Comparison of ENCODE assay signal across 17 cellular contexts in genomic region chr4:743463-744211, GRCh38. TPM values are rescaled to one million over a fixed set of nuclear protein-coding genes. Genes with fewer than 3 reads are reported as not detected.
DNase-seq lines count a peak whose midpoint lies in the region; ATAC-seq, FAIRE-seq and TF ChIP-seq lines count a peak whose summit lies in the region.
"Had no signal": no experiment of that assay in that cellular context is flagged by ENCODE, and none has a peak within 500 bp of the region (broad histone marks: within the 10 kb centered on the region; RNA-seq: fewer than 3 reads in every experiment).

No MANE protein-coding gene starts in this region.

- no peaks in the 10 kb centered on the region for H3K27me3 ChIP-seq in ACC112 (ENCODE audit: insufficient read depth, low read length)
- H3K27me3 ChIP-seq: adrenal gland; BLaER1 treated with 17β-estradiol and CSF1 and Interleukin-3, amounts not matched to agents 10 nM and 100 nM; Peyer's patch had no signal

- no peak for FAIRE-seq in frontal cortex (lab: Jason Lieb, UNC)
- FAIRE-seq: colon had no signal

- peak overlapping the region; percentile 72 for H3K27ac ChIP-seq in ACC112 (ENCODE audit: low read depth, low read length)
- H3K27ac ChIP-seq: adrenal gland, Peyer's patch, skin epidermis had no signal

- no peak overlapping the region for H3K4me3 ChIP-seq in ACC112 (ENCODE audit: low read depth, low read length)
- no peak overlapping the region for H3K4me3 ChIP-seq in mucosa of descending colon
- H3K4me3 ChIP-seq: adrenal gland; BLaER1 treated with 17β-estradiol and CSF1 and Interleukin-3, amounts not matched to agents 10 nM and 100 nM; Peyer's patch; skin epidermis had no signal

- intact Hi-C loops in mucosa of descending colon (cut with DNase I, micrococcal nuclease) = no loop called here

- peaks cover 15% of the 10 kb centered on the region for H3K4me1 ChIP-seq in ACC112 (ENCODE audit: control insufficient read depth, insufficient read depth, low read length, unreplicated experiment)
- peaks cover 3% of the 10 kb centered on the region for H3K4me1 ChIP-seq in mucosa of descending colon (ENCODE audit: low read depth)
- H3K4me1 ChIP-seq: adrenal gland had no signal

- DNase-seq in EL (peak; percentile 31), amniotic epithelial cell (ENCODE audit: low read depth) (peak; percentile 55), mucosa of descending colon (peak in 2 of 3 donors; percentile 24 to 31), dedifferentiated amniotic fluid mesenchymal stem cell (ENCODE audit: extremely low spot score) (no peak), kidney glomerular epithelial cell (lab: John Stamatoyannopoulos, UW) (no peak), frontal cortex (ENCODE audit: low spot score in 2 of 2) (no peak), glomerular visceral epithelial cell (ENCODE audit: extremely low spot score) (no peak)
- DNase-seq: adrenal gland; islet precursor cell; midbrain; NCI-H748 treated with DMSO at 0.1 percent for 48 hours; Peyer's patch; stimulated activated CD4-positive, alpha-beta T cell treated with anti-CD3 and anti-CD28 coated beads, Interleukin-4, amount 100 ng/mL, for 4 hours had no signal

- ATAC-seq in mucosa of descending colon = no peak

- no peak for TF ChIP-seq CTCF in mucosa of descending colon (IDR thresholded peaks at IDR 0.05)

- no peak overlapping the region for H2AFZ ChIP-seq in ACC112 (ENCODE audit: low read length, unreplicated experiment)

- H3K79me2 ChIP-seq in ACC112 (ENCODE audit: control insufficient read depth, insufficient read depth, low read length, unreplicated experiment) = no peaks in the 10 kb centered on the region

- H3K36me3 ChIP-seq in ACC112 (ENCODE audit: insufficient read depth, low read length) = peaks cover 9% of the 10 kb centered on the region
- H3K36me3 ChIP-seq in mucosa of descending colon (ENCODE audit: low read depth) = no peaks in the 10 kb centered on the region

- no peaks in the 10 kb centered on the region for H3K9me3 ChIP-seq in mucosa of descending colon
- H3K9me3 ChIP-seq: adrenal gland; BLaER1 treated with 17β-estradiol and CSF1 and Interleukin-3, amounts not matched to agents 10 nM and 100 nM; Peyer's patch had no signal

RNA-seq across cellular contexts. Expression of gene PCGF3, which starts 38.0 kb away (rescaled TPM):
- total RNA-seq in mucosa of descending colon (10 to 100 TPM; 45.5 to 66.9 (median 56.7) TPM), frontal cortex (62.8 TPM)

RNA-seq across cellular contexts. Expression of gene SLC49A3, which starts 54.7 kb away (rescaled TPM):
- total RNA-seq in mucosa of descending colon (10 to 100 TPM in 2 of 3 donors, 1 to 10 TPM in 1; 9.9 to 14.1 (median 11.5) TPM), frontal cortex (0.82 TPM)

Comparison
In these comparisons a context has a peak if more than half of its experiments do, and no peak if none do; other contexts are left out.
1. DNase-seq: peak in EL (single experiment), amniotic epithelial cell (single experiment) and mucosa of descending colon (2 of 3); none in dedifferentiated amniotic fluid mesenchymal stem cell (single experiment), kidney glomerular epithelial cell (single experiment), frontal cortex (0 of 2) and glomerular visceral epithelial cell (single experiment).